12 cellular contexts compared by ENCODE assay signal in the genomic region with DNA sequence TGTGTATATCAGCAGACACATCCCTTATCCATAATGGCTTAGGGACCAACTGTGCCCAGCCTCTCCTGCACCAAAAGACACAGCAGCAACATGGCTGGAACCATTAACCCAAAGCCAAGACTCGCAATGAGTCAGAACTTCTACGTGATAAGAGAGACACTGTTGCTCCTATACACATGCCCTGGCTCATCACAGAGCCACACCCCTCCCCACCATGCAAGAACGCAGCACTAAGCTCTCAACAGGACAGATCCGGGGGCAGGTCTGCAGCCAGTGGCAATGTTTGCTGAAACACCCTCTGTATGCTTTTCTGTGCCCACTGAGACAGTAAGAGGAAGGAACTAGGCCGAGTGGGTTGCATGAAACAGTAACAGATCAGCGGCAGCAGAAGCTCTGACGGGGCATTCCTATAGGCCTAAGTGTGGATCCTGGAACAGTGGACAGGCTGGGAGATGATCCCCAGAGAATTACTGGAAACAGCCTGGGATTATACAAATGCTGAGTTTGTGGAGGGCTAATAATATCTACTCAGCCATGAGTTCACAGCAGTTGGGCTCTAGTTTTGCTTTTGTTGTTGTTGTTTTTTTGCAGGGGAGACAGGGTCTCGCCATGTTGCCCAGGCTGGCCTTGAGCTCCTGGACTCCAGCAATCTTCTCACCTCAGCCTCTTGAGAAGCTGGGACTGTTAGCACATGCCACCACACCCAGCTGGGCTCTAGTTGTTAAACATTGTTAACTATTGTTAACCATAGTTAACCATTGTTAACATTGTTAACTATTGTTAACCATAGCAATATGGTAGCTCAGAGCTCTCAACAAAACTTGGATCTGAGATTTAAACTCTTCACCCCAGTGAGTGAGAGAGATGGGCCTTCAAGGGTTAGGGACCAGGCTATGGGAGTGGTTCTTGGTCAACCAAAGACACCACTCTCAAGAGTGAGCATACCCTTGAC. TPM values are rescaled to one million over a fixed set of nuclear protein-coding genes. Genes with fewer than 3 reads are reported as not detected.
DNase-seq lines count a peak whose midpoint lies in the region; ATAC-seq and TF ChIP-seq lines count a peak whose summit lies in the region.
"Had no signal": no experiment of that assay in that cellular context is flagged by ENCODE, and none has a peak within 500 bp of the region (broad histone marks: within the 10 kb centered on the region; RNA-seq: fewer than 3 reads in every experiment).

No MANE protein-coding gene starts in this region.

- TF ChIP-seq POLR2A in NB4 (IDR thresholded peaks at IDR 0.05; ENCODE audit: extremely low read depth, insufficient read length) = no peak

- ATAC-seq in GM21381 (IDR thresholded peaks at IDR 0.05; ENCODE audit: unreplicated experiment) = peak; percentile 51
- ATAC-seq in left ventricle myocardium superior = peak; percentile 8
- no peak for ATAC-seq in HG03196 (IDR thresholded peaks at IDR 0.05; ENCODE audit: unreplicated experiment)

- intact Hi-C loops in left ventricle myocardium superior (cut with micrococcal nuclease) = no loop called here

- no peak for TF ChIP-seq CTCF in NB4 (IDR thresholded peaks at IDR 0.05; ENCODE audit: low read depth, low read length)

- no peak overlapping the region for H3K4me3 ChIP-seq in NB4 (ENCODE audit: low read depth, low read length)
- H3K4me3 ChIP-seq: right lobe of liver, uterus had no signal

- in situ Hi-C loops in ACHN (cut with HindIII; ENCODE audit: low pct_ligation_motif_present, low pct_unique_long_range_greater_than_20kb, low sequenced_read_pairs) = no loop called here

- DNase-seq in ACHN (peak; percentile 15), NB4 (ENCODE audit: low read depth) (peak; percentile 93), left ventricle myocardium superior (no peak), dedifferentiated amniotic fluid mesenchymal stem cell (ENCODE audit: extremely low spot score) (no peak), retina (no peak), pons (ENCODE audit: low spot score) (no peak)
- DNase-seq: activated T-cell treated with anti-CD3 and anti-CD28 coated beads, Interleukin-2, amount 50 U/mL, for 1 hour; foreskin melanocyte; right lobe of liver; uterus had no signal

RNA-seq across cellular contexts. Expression of a gene that starts 41.0 kb away (rescaled TPM):
- 42.5 TPM for total RNA-seq in left ventricle myocardium superior

RNA-seq across cellular contexts. Expression of a gene that starts 49.7 kb away (rescaled TPM):
- total RNA-seq in left ventricle myocardium superior = 16.3 TPM

Comparison
In these comparisons a context has a peak if more than half of its experiments do, and no peak if none do; other contexts are left out.
1. DNase-seq: peak in ACHN (single experiment) and NB4 (single experiment); none in left ventricle myocardium superior (single experiment), dedifferentiated amniotic fluid mesenchymal stem cell (single experiment), retina (single experiment) and pons (single experiment).